9 cellular contexts compared by ENCODE assay signal in the genomic region with DNA sequence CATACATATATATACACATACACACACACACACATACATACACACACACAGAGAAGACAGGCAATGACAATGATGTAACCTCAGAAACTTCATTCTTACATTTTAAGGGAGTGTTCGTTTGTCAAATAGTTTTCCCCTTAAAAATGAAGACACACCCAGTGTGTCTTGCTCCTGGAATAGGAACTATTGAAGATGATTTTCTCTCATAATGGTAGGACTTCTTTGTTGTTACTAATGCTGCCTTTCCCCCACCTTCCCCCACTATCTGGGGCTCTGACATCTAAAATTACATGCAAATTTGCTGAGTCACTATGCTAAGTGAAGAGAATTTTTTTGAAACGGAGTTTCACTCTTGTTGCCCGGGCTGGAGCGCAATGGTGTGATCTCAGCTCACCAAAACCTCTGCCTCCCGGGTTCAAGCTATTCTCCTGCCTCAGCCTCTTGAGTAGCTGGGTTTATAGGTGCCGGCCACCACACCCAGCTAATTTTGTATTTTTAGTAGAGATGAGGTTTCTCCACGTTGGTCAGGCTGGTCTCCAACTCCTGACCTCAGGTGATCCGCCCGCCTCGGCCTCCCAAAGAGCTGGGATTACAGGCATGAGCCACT. TPM values are rescaled to one million over a fixed set of nuclear protein-coding genes. Genes with fewer than 3 reads are reported as not detected.
A peak's percentile ranks its signal among the peaks of the same experiment; 100 is the strongest.
DNase-seq lines count a peak whose midpoint lies in the region; ATAC-seq and TF ChIP-seq lines count a peak whose summit lies in the region.
"Not testable (repeated sequence)": the region's sequence is repeated elsewhere in the genome, so short reads cannot be mapped to it uniquely, and the experiment has no call there.
"Had no signal": no experiment of that assay in that cellular context is flagged by ENCODE, and none has a peak within 500 bp of the region (broad histone marks: within the 10 kb centered on the region; RNA-seq: fewer than 3 reads in every experiment).

No MANE protein-coding gene starts in this region.

- H3K79me1 ChIP-seq in H9 (ENCODE audit: insufficient read depth, low read depth, low read length, poor library complexity, severe bottlenecking); mesendoderm (ENCODE audit: low read length): not testable (repeated sequence)

- H3K56ac ChIP-seq in H9 (ENCODE audit: insufficient read length, low read depth, low read length); mesendoderm (ENCODE audit: low read length): not testable (repeated sequence)

- not testable (repeated sequence) for H3K79me2 ChIP-seq in H9 (ENCODE audit: insufficient read depth, low read length); PC-3 (ENCODE audit: low read length); mesendoderm (ENCODE audit: control insufficient read depth, insufficient read depth, low read length)

- no CpG with 5 or more reads among the region's 10 CpGs for WGBS in H9 (ENCODE audit: extremely low coverage, insufficient read length, low lambda C conversion rate)
- WGBS in mesendoderm (ENCODE audit: extremely low coverage, insufficient coverage, low lambda C conversion rate) = no CpG with 5 or more reads among the region's 10 CpGs
- 81% methylated on average over 10 of the region's 10 CpGs for WGBS in aorta, 2 donors

- intact Hi-C loops in PC-3 (cut with micrococcal nuclease); aorta (cut with DNase I): not testable (repeated sequence)

- H2BK5ac ChIP-seq in H9 (ENCODE audit: insufficient read length, low read length); mesendoderm (ENCODE audit: low read length): not testable (repeated sequence)

- not testable (repeated sequence) for H4K91ac ChIP-seq in H9 (ENCODE audit: insufficient read length, low read depth, low read length)

- H2AK5ac ChIP-seq in H9 (ENCODE audit: insufficient read length, low read length); mesendoderm (ENCODE audit: low read length): not testable (repeated sequence)

- peaks cover 7 to 44% (median 29%) of the 10 kb centered on the region in 3 experiments; a peak in 6 of 7 replicates for H3K36me3 Mint-ChIP-seq in H9 (ENCODE audit: insufficient read depth in 1 of 3, low read depth in 3 of 3)

- not testable (repeated sequence) for H3K4me3 Mint-ChIP-seq in H9

- H3K9me3 Mint-ChIP-seq in H9 = not testable (repeated sequence)

- not testable (repeated sequence) for H3K9me3 ChIP-seq in H9 (ENCODE audit: control insufficient read depth, low read depth, low read length); PC-3 (ENCODE audit: low read length); adipocyte (ENCODE audit: control insufficient read depth, low read length); aorta (ENCODE audit: control insufficient read depth, low read length)

- CTCF ChIA-PET in PC-3 (lab: Charles Lee) = not testable (repeated sequence)

- H3K27me3 ChIP-seq in H9 (ENCODE audit: insufficient read depth, low read length); PC-3 (ENCODE audit: low read length); adipocyte (replicated peaks; ENCODE audit: control insufficient read depth, insufficient read depth, low read length); mesendoderm (ENCODE audit: insufficient read depth, low read length, poor library complexity); aorta (ENCODE audit: control insufficient read depth in 1 of 2, insufficient read depth in 2 of 2, low read length in 1 of 2): not testable (repeated sequence)

- H3K4ac ChIP-seq in H9 (ENCODE audit: low read depth, low read length); mesendoderm (ENCODE audit: low read depth, low read length): not testable (repeated sequence)

- H3K23ac ChIP-seq in H9 (ENCODE audit: insufficient read length, low read depth, low read length); mesendoderm (ENCODE audit: low read length): not testable (repeated sequence)

- H2BK120ac ChIP-seq in H9 (ENCODE audit: low read depth, low read length, poor library complexity, severe bottlenecking); mesendoderm (ENCODE audit: low read depth, low read length): not testable (repeated sequence)

- DNase-seq in DMS53 (lab: John Stamatoyannopoulos, UW) (peak; percentile 30), H9 (peak; percentile 25), M059J (ENCODE audit: low read depth) (peak; percentile 76), PC-3 (peak; percentile 59), adipocyte (ENCODE audit: low read depth) (peak; percentile 80), fibroblast of mammary gland (ENCODE audit: low read depth) (peak; percentile 74), mesendoderm (peak; percentile 75)
- not testable (repeated sequence) for DNase-seq in aorta

- H3K36me3 ChIP-seq in PC-3 (ENCODE audit: low read depth, low read length) (peaks cover 12% of the 10 kb centered on the region; the same call in 1 of the 2 replicates), adipocyte (ENCODE audit: control insufficient read depth, insufficient read depth, low read length, severe bottlenecking) (peaks cover 27% of the 10 kb centered on the region)
- H3K36me3 ChIP-seq in mesendoderm (ENCODE audit: control insufficient read depth, insufficient read depth, low read length); aorta (ENCODE audit: control insufficient read depth in 1 of 2, insufficient read depth in 2 of 2, low read length in 1 of 2): not testable (repeated sequence)

- not testable (repeated sequence) for H2BK20ac ChIP-seq in H9 (ENCODE audit: low read depth, low read length, poor library complexity, severe bottlenecking)

- H3F3A ChIP-seq in PC-3 (ENCODE audit: low read length, unreplicated experiment) = not testable (repeated sequence)

- H4K8ac ChIP-seq in H9 (replicated peaks; ENCODE audit: insufficient read length, low read depth, low read length); mesendoderm (ENCODE audit: low read depth, low read length): not testable (repeated sequence)

- not testable (repeated sequence) for H3K18ac ChIP-seq in H9 (ENCODE audit: insufficient read length, low read depth, low read length)
- peak overlapping the region; percentile 18 for H3K18ac ChIP-seq in mesendoderm (ENCODE audit: low read length)

- not testable (repeated sequence) for BruUV-seq in PC-3 (replicated peaks; lab: Mats Ljungman, UMichigan)

- TF ChIP-seq CTCF in H9 (conservative IDR thresholded peaks at IDR 0.05); PC-3 (conservative IDR thresholded peaks at IDR 0.05; ENCODE audit: low read depth, low read length); fibroblast of mammary gland (conservative IDR thresholded peaks at IDR 0.05; ENCODE audit: control insufficient read depth, insufficient read depth, low read depth, low read length): not testable (repeated sequence)

- not testable (repeated sequence) for H3K4me1 Mint-ChIP-seq in H9

- H4K5ac ChIP-seq in H9 (ENCODE audit: insufficient read length, low read depth, low read length); mesendoderm (ENCODE audit: low read length): not testable (repeated sequence)

- H3K27me3 Mint-ChIP-seq in H9 (ENCODE audit: low read depth) = not testable (repeated sequence)

- H4K20me1 ChIP-seq in H9 (ENCODE audit: control insufficient read depth, insufficient read depth, insufficient read length); PC-3 (ENCODE audit: low read length): not testable (repeated sequence)

- not testable (repeated sequence) for H3K4me3 ChIP-seq in PC-3 (ENCODE audit: low read length); fibroblast of mammary gland (ENCODE audit: control insufficient read depth, low read depth, low read length); mesendoderm (ENCODE audit: low read length); aorta (ENCODE audit: low read length in 2 of 2)
- H3K4me3 ChIP-seq in adipocyte (ENCODE audit: low read length) = peak overlapping the region; percentile 61

- H2AFZ ChIP-seq in H9 (ENCODE audit: low read length); PC-3 (ENCODE audit: low read length): not testable (repeated sequence)

- not testable (repeated sequence) for H3K9ac ChIP-seq in H9 (ENCODE audit: extremely low read depth, insufficient read length, low read length); PC-3 (ENCODE audit: low read length); mesendoderm (ENCODE audit: low read length)
- peak overlapping the region; percentile 61 for H3K9ac ChIP-seq in adipocyte (ENCODE audit: low read length)

- not testable (repeated sequence) for H3T11ph ChIP-seq in H9 (ENCODE audit: low read length)

- peak overlapping the region; percentile 18 to 96 (median 73); a peak in 6 of 7 replicates for H3K27ac Mint-ChIP-seq in H9

- H3K4me2 ChIP-seq in H9 (ENCODE audit: insufficient read depth, insufficient read length, low read length); mesendoderm (ENCODE audit: low read length): not testable (repeated sequence)
- H3K4me2 ChIP-seq in PC-3 (ENCODE audit: low read length) = 0 out of 2 replicates have a peak overlapping the region, but pooled peaks have one; percentile 7

- not testable (repeated sequence) for H2BK15ac ChIP-seq in H9 (ENCODE audit: low read depth, low read length); mesendoderm (replicated peaks; ENCODE audit: low read depth)

- H3K4me1 ChIP-seq in H9 (ENCODE audit: insufficient read depth, low read length); PC-3 (ENCODE audit: insufficient read depth, low read length); mesendoderm (ENCODE audit: control insufficient read depth, low read depth, low read length); aorta (ENCODE audit: control insufficient read depth in 1 of 2, insufficient read depth in 2 of 2, low read length in 2 of 2): not testable (repeated sequence)
- H3K4me1 ChIP-seq in adipocyte (ENCODE audit: control insufficient read depth, insufficient read depth, low read length) = peaks cover 14% of the 10 kb centered on the region

- peak; percentile 84 for ATAC-seq in PC-3
- ATAC-seq in aorta (ENCODE audit: low FRiP score) = peak; percentile 38

- H3K27ac ChIP-seq in H9 (ENCODE audit: insufficient read length, low read depth, low read length); mesendoderm (ENCODE audit: low read depth, low read length); aorta (ENCODE audit: low read depth in 1 of 2, low read length in 2 of 2): not testable (repeated sequence)
- peak overlapping the region; percentile 45 for H3K27ac ChIP-seq in PC-3 (ENCODE audit: low read length)

- POLR2A ChIA-PET in PC-3 (lab: Charles Lee; ENCODE audit: unreplicated experiment) = interaction anchor here (0.5 to 1.0 kb wide), 4 partner anchors 12 to 282 kb away, joined by 4 to 9 read pairs (median 4); no protein-coding TSS in a partner anchor

- H2BK12ac ChIP-seq in H9 (ENCODE audit: insufficient read length, low read depth, low read length) = not testable (repeated sequence)

- H3K9me2 ChIP-seq in PC-3 (replicated peaks; ENCODE audit: low read length) = not testable (repeated sequence)

- H3K14ac ChIP-seq in H9 (ENCODE audit: insufficient read depth, low read length) = not testable (repeated sequence)

- H3K23me2 ChIP-seq in H9 (ENCODE audit: insufficient read length, low read depth, low read length, poor library complexity, severe bottlenecking) = not testable (repeated sequence)

RNA-seq across cellular contexts. Expression of a gene that starts 48.1 kb away (rescaled TPM):
- total RNA-seq in H9 (2021) = 27.5 and 32.0 TPM in 2 replicates
- total RNA-seq in M059J (2014; rRNA removed; shearing (Covaris generic)) = 5.6 and 12.3 TPM in 2 replicates
- 16.6 and 17.5 TPM in 2 replicates for total RNA-seq in PC-3 (2014; rRNA removed)
- 17.2 TPM for polyA plus RNA-seq in mesendoderm (2013, experiment 1 of 2)
- 16.5 TPM for polyA plus RNA-seq in mesendoderm (2013, experiment 2 of 2)
- total RNA-seq in aorta = 10 to 100 TPM; 16.4 to 19.6 TPM
- polyA plus RNA-seq in aorta = 10 to 100 TPM in 1 of 2 donors, 1 to 10 TPM in 1; 2.5 to 14.7 TPM

RNA-seq across cellular contexts. Expression of a gene that starts 48.1 kb away (rescaled TPM):
- total RNA-seq in H9 (2021) (6.7 and 8.0 TPM in 2 replicates), PC-3 (2014; rRNA removed) (9.6 and 24.4 TPM in 2 replicates), aorta (1 to 10 TPM; 6.7 to 7.9 TPM)
- 30.6 and 34.7 TPM in 2 replicates for total RNA-seq in M059J (2014; rRNA removed; shearing (Covaris generic))
- polyA plus RNA-seq in mesendoderm (2013, experiment 1 of 2) = 20.2 TPM
- 18.6 TPM for polyA plus RNA-seq in mesendoderm (2013, experiment 2 of 2)
- polyA plus RNA-seq in aorta = 10 to 100 TPM; 20.9 to 22.2 TPM
- total RNA-seq: ascending aorta had no signal

RNA-seq across cellular contexts. Expression of a gene that starts 49.6 kb away (rescaled TPM):
- 21.9 and 22.1 TPM in 2 replicates for total RNA-seq in H9 (2021)
- total RNA-seq in M059J (2014; rRNA removed; shearing (Covaris generic)) = 20.5 and 20.7 TPM in 2 replicates
- 13.7 and 23.8 TPM in 2 replicates for total RNA-seq in PC-3 (2014; rRNA removed)
- 16.9 TPM for polyA plus RNA-seq in mesendoderm (2013, experiment 1 of 2)
- 17.8 TPM for polyA plus RNA-seq in mesendoderm (2013, experiment 2 of 2)
- total RNA-seq in aorta = 1 to 10 TPM; 6.0 to 8.0 TPM
- polyA plus RNA-seq in aorta = 1 to 10 TPM; 3.5 to 7.5 TPM
